ENCODE assay signal across 1 cellular context in genomic region chr1:1208713-1209433, GRCh38.
TF ChIP-seq lines count a peak whose summit lies in the region.

No MANE protein-coding gene starts in this region.

TF ChIP-seq in HEK293, 187 proteins besides CTCF, POLR2A, EP300 and RAD21 (continued from another document and continues in another):
- no peak for TF ChIP-seq ZBTB49 (tag by site-specific recombination; IDR thresholded peaks at IDR 0.05; ENCODE audit: low read depth)
- TF ChIP-seq ZNF302 (tag by site-specific recombination; IDR thresholded peaks at IDR 0.05; ENCODE audit: low read depth) = no peak
- no peak for TF ChIP-seq ZNF23 (tag by site-specific recombination; IDR thresholded peaks at IDR 0.05; ENCODE audit: borderline replicate concordance)
- no peak for TF ChIP-seq PRDM1 (tag by site-specific recombination; IDR thresholded peaks at IDR 0.05)
- peak; percentile 28; the same call in 1 of the 2 replicates for TF ChIP-seq ZNF692 (tag by site-specific recombination; IDR thresholded peaks at IDR 0.05)
- no peak for TF ChIP-seq ZNF239 (tag by site-specific recombination; IDR thresholded peaks at IDR 0.05)
- no peak for TF ChIP-seq ZNF449 (tag by site-specific recombination; IDR thresholded peaks at IDR 0.05)
- TF ChIP-seq RBAK (tag by site-specific recombination; IDR thresholded peaks at IDR 0.05) = no peak
- no peak for TF ChIP-seq ZBTB11 (tag by site-specific recombination; conservative IDR thresholded peaks at IDR 0.05; ENCODE audit: low read depth)
- no peak for TF ChIP-seq OVOL3 (tag by site-specific recombination; IDR thresholded peaks at IDR 0.05)
- TF ChIP-seq ZNF571 (tag by site-specific recombination; IDR thresholded peaks at IDR 0.05) = no peak
- TF ChIP-seq ZNF777 (tag by site-specific recombination; IDR thresholded peaks at IDR 0.05; ENCODE audit: borderline replicate concordance) = no peak
- TF ChIP-seq SCRT2 (tag by site-specific recombination; IDR thresholded peaks at IDR 0.05) = 0 out of 2 replicates have a peak, but pooled peaks have one; percentile 22
- no peak for TF ChIP-seq ZNF488 (tag by site-specific recombination; IDR thresholded peaks at IDR 0.05)
- TF ChIP-seq ZBTB6 (tag by site-specific recombination; IDR thresholded peaks at IDR 0.05) = no peak
- TF ChIP-seq ZFHX2 (tag by site-specific recombination; conservative IDR thresholded peaks at IDR 0.05) = peak; percentile 78
- no peak for TF ChIP-seq ZNF704 (tag by site-specific recombination; IDR thresholded peaks at IDR 0.05)
- no peak for TF ChIP-seq ZNF639 (tag by site-specific recombination; IDR thresholded peaks at IDR 0.05)
- no peak for TF ChIP-seq ZNF629 (tag by site-specific recombination; IDR thresholded peaks at IDR 0.05)
- no peak for TF ChIP-seq ZSCAN16 (tag by site-specific recombination; IDR thresholded peaks at IDR 0.05)
- TF ChIP-seq ZNF138 (tag by site-specific recombination; IDR thresholded peaks at IDR 0.05; ENCODE audit: borderline replicate concordance) = no peak
- TF ChIP-seq SP3 (tag by site-specific recombination; IDR thresholded peaks at IDR 0.05) = no peak
- TF ChIP-seq KLF10 (tag by site-specific recombination; IDR thresholded peaks at IDR 0.05) = no peak
- no peak for TF ChIP-seq ZNF560 (tag by site-specific recombination; IDR thresholded peaks at IDR 0.05; ENCODE audit: borderline replicate concordance)
- TF ChIP-seq ZNF654 (tag by site-specific recombination; IDR thresholded peaks at IDR 0.05; ENCODE audit: low read depth) = no peak
- TF ChIP-seq ZNF830 (tag by site-specific recombination; IDR thresholded peaks at IDR 0.05; ENCODE audit: low read depth) = no peak
- no peak for TF ChIP-seq ZNF16 (tag by site-specific recombination; IDR thresholded peaks at IDR 0.05; ENCODE audit: low read depth)
- no peak for TF ChIP-seq ZNF184 (tag by site-specific recombination; IDR thresholded peaks at IDR 0.05)
- peak; percentile 75 for TF ChIP-seq EGR2 (tag by site-specific recombination; IDR thresholded peaks at IDR 0.05; ENCODE audit: low read depth)
- no peak for TF ChIP-seq GLI4 (tag by site-specific recombination; IDR thresholded peaks at IDR 0.05)
- no peak for TF ChIP-seq ZFP37 (tag by site-specific recombination; IDR thresholded peaks at IDR 0.05)
- no peak for TF ChIP-seq ZNF621 (tag by site-specific recombination; IDR thresholded peaks at IDR 0.05)
- no peak for TF ChIP-seq ZNF747 (tag by site-specific recombination; IDR thresholded peaks at IDR 0.05)
- TF ChIP-seq WT1 (tag by site-specific recombination; IDR thresholded peaks at IDR 0.05) = no peak
- 0 out of 2 replicates have a peak, but pooled peaks have one; percentile 25 for TF ChIP-seq ZNF10 (tag by site-specific recombination; IDR thresholded peaks at IDR 0.05)
- no peak for TF ChIP-seq ZNF266 (tag by site-specific recombination; IDR thresholded peaks at IDR 0.05; ENCODE audit: low read depth)
- TF ChIP-seq ZSCAN23 (tag by site-specific recombination; IDR thresholded peaks at IDR 0.05) = no peak
- TF ChIP-seq HOXC10 (CRISPR knock-in tag; IDR thresholded peaks at IDR 0.05) = no peak
- TF ChIP-seq BCL11B (tag by site-specific recombination; IDR thresholded peaks at IDR 0.05; ENCODE audit: low read depth) = no peak
- peak; percentile 83 for TF ChIP-seq ZIC2 (tag by site-specific recombination; IDR thresholded peaks at IDR 0.05)
- TF ChIP-seq ZNF433 (tag by site-specific recombination; IDR thresholded peaks at IDR 0.05; ENCODE audit: low read depth) = no peak
- TF ChIP-seq ZBTB1 (tag by site-specific recombination; IDR thresholded peaks at IDR 0.05) = no peak
- no peak for TF ChIP-seq ZNF518A (tag by site-specific recombination; conservative IDR thresholded peaks at IDR 0.05; ENCODE audit: low read depth)
- TF ChIP-seq GLIS1 (tag by site-specific recombination; IDR thresholded peaks at IDR 0.05) = peak; percentile 6; the same call in 1 of the 2 replicates
- TF ChIP-seq KLF16 (tag by site-specific recombination; IDR thresholded peaks at IDR 0.05) = no peak
